Comparison of ENCODE assay signal across 1 cellular context in genomic region chr5:142529626-142530278, GRCh38.
TF ChIP-seq lines count a peak whose summit lies in the region.

No MANE protein-coding gene starts in this region.

TF ChIP-seq in endothelial cell of umbilical vein, 7 proteins besides CTCF, POLR2A, EP300 and RAD21 (continued from another document):
- peak; percentile 78 for TF ChIP-seq JUN (IDR thresholded peaks at IDR 0.05; ENCODE audit: borderline replicate concordance, insufficient read depth, insufficient read length, low read depth)
- TF ChIP-seq FOS (IDR thresholded peaks at IDR 0.05; ENCODE audit: borderline replicate concordance, insufficient read depth, low read length): peak; percentile 91
- TF ChIP-seq MYC (IDR thresholded peaks at IDR 0.05; ENCODE audit: low read depth, low read length): no peak
